8 cellular contexts compared by ENCODE assay signal in the genomic region with DNA sequence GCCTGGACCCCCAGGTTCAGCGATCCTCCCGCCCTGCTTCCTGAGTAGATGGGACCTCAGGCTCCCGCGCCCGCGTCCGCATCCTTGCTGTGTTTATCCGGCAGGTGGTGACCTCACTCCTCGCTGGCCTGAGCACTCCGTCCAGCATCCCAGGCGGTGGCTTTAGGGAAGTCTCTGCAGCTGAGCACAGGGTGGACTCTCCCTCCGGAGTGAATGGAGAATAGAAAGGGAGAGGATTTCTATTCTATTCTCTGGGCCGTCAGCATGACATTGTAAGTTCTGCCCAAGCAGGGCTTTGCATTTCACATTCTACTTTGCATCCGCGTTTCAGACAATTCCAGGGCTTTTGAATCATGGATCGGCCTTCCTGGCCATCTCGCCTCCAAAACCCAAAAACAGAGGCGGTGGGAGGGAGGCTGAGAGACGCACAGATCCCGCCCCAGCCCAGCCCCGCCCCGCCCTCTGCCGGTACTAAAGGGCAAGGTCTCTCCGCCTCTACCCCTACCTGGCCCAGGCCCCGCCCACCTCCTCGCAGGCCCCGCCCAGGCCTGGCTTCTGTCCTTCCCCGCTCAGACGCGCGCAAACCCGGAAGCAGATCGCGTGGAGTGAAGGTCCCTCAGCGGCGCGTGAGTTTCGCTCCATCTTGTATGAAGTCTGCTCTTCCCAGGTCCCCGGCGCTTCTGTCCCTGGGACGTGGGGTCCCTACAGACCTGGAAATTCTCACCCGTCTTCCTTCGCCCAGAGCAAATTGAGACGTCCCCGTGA. TPM values are rescaled to one million over a fixed set of nuclear protein-coding genes. Genes with fewer than 3 reads are reported as not detected.
DNase-seq lines count a peak whose midpoint lies in the region; ATAC-seq and TF ChIP-seq lines count a peak whose summit lies in the region.

A gene (plus strand): TSS at position 572 of the 765 bp plus-strand sequence. CDS start 6,577 bp downstream, outside the sequence.

- no peak for TF ChIP-seq CTCF in fibroblast of villous mesenchyme (IDR thresholded peaks at IDR 0.05; ENCODE audit: insufficient read depth, low read depth, low read length)
- TF ChIP-seq CTCF in neural crest cell (conservative IDR thresholded peaks at IDR 0.05): peak; percentile 48
- TF ChIP-seq CTCF in stomach (IDR thresholded peaks at IDR 0.05): peak in 4 of 7 experiments; percentile 13 to 54 (median 26)

- H3K27me3 Mint-ChIP-seq in neural crest cell (ENCODE audit: low read depth): peaks cover 52% of the 10 kb centered on the region

- no peaks in the 10 kb centered on the region for H3K36me3 ChIP-seq in stomach

- no peaks in the 10 kb centered on the region for H3K9me3 Mint-ChIP-seq in neural crest cell

- H3K9me3 ChIP-seq in stomach: peaks cover 0 to 3% (median 0%) of the 10 kb centered on the region in 4 donors

- H3K36me3 Mint-ChIP-seq in neural crest cell (ENCODE audit: low read depth): no peaks in the 10 kb centered on the region

- DNase-seq in DMS53 treated with DMSO at 0.1 percent for 48 hours (lab: John Stamatoyannopoulos, UW; ENCODE audit: unreplicated experiment): peak; percentile 88
- DNase-seq in Jurkat, Clone E6-1 (ENCODE audit: low read depth, low spot score): peak; percentile 71
- DNase-seq in RPMI8226: peak; percentile 96
- DNase-seq in activated T-helper 9 cell treated with anti-CD3 and anti-CD28 coated beads, Interleukin-2, amount 50 U/mL, for 16 hours (ENCODE audit: low read depth): peak; percentile 96
- DNase-seq in fibroblast of villous mesenchyme (ENCODE audit: low read depth): peak; percentile 66
- peak; percentile 72 for DNase-seq in neural crest cell (ENCODE audit: low read depth, low spot score)
- peak; percentile 97 for DNase-seq in stomach

- peak within 1 kb of the TSS; percentile 14 for H3K27ac Mint-ChIP-seq in neural crest cell (ENCODE audit: unreplicated experiment)

- H3K4me1 ChIP-seq in stomach: peaks cover 0 to 18% (median 15%) of the 10 kb centered on the region in 4 donors

- 1 to 2% (median 1%) methylated on average over 27 to 45 of the region's 45 CpGs for WGBS in stomach, 5 donors

- H3K4me3 ChIP-seq in Jurkat, Clone E6-1 (ENCODE audit: low read length): peak within 1 kb of the TSS; percentile 62
- H3K4me3 ChIP-seq in fibroblast of villous mesenchyme (ENCODE audit: low read depth, low read length) (peak within 1 kb of the TSS; percentile 81), stomach (peak within 1 kb of the TSS; percentile 66 to 87 (median 70))

- peak; percentile 99 for ATAC-seq in GM21619 (IDR thresholded peaks at IDR 0.05; ENCODE audit: unreplicated experiment)

- peak within 1 kb of the TSS; percentile 76 to 85 (median 82) for H3K27ac ChIP-seq in stomach

- TF ChIP-seq EP300 in stomach (IDR thresholded peaks at IDR 0.05): no peak

- intact Hi-C loops in stomach (cut with DNase I; ENCODE audit: low total_unique reads): loop anchor here (10.0 kb wide), 1 partner anchor 171 kb away; a partner anchor contains a TSS

- H3K27me3 ChIP-seq in stomach: no peaks in the 10 kb centered on the region

- H3K4me1 Mint-ChIP-seq in neural crest cell: peaks cover 16% of the 10 kb centered on the region

- peak in 1 of 4 donors; percentile 47 for TF ChIP-seq POLR2A in stomach (IDR thresholded peaks at IDR 0.05)

- peak within 1 kb of the TSS; percentile 94 for H3K4me3 Mint-ChIP-seq in neural crest cell

RNA-seq across cellular contexts. Expression of the gene that starts here (rescaled TPM):
- not detected for polyA plus RNA-seq in Jurkat, Clone E6-1 (2012; ENCODE audit: insufficient read depth, insufficient read length)
- total RNA-seq in fibroblast of villous mesenchyme (1.7 and 2.6 TPM in 2 replicates), neural crest cell (6.9 and 8.4 TPM in 2 replicates), stomach (10 to 100 TPM in 3 of 5 donors, 1 to 10 TPM in 2; 3.6 to 33.3 (median 10.4) TPM)
- 1 to 10 TPM; 2.9 to 5.8 (median 4.7) TPM for polyA plus RNA-seq in stomach

Comparison
In these comparisons a context has a peak if more than half of its experiments do, and no peak if none do; other contexts are left out.
1. Peak in every context shown above with its lines: DNase-seq, ATAC-seq, H3K4me3 ChIP-seq and H3K27ac ChIP-seq.